2 cellular contexts compared by ENCODE assay signal in the genomic region with DNA sequence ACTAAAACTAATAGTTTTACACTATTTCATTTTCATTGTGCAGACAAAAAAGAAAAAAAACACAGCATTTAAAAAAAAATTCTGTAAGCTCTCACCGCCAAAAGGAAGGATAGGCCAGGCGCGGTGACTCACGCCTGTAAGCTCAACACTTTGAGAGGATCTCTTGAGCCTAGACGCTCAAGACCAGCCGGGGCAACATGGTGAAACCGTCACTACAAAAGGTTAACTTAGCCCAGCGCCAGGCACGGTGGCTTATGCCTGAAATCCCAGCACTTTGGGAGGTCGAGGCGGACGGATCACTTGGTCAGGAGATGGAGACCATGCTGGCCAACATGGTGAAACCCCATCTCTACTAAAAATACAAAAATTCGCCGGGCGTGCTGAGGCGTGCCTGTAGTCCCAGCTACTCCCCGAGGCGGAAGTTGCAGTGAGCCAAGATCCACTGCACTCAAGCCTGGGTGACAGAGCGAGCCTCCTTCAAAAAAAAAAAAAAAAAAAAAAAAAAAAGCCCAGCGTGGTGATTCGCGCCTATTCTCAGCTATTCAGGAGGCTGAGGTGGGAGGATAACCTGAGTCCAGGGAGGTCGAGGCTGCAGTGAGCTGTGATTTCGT.
TF ChIP-seq lines count a peak whose summit lies in the region.

No MANE protein-coding gene starts in this region.

TF ChIP-seq in endothelial cell of umbilical vein, 7 proteins besides CTCF, POLR2A, EP300 and RAD21 (continued from another document):
- no peak for TF ChIP-seq MYC (IDR thresholded peaks at IDR 0.05; ENCODE audit: low read depth, low read length)
- TF ChIP-seq EZH2 (IDR thresholded peaks at IDR 0.05; ENCODE audit: borderline replicate concordance, low read depth, low read length, severe bottlenecking): no peak
- no peak for TF ChIP-seq POLR2AphosphoS5 (IDR thresholded peaks at IDR 0.05; ENCODE audit: insufficient read depth, low read depth, low read length)

TF ChIP-seq in neural cell, 6 proteins besides CTCF, POLR2A, EP300 and RAD21 (continued from another document):
- TF ChIP-seq, protein P1, sequence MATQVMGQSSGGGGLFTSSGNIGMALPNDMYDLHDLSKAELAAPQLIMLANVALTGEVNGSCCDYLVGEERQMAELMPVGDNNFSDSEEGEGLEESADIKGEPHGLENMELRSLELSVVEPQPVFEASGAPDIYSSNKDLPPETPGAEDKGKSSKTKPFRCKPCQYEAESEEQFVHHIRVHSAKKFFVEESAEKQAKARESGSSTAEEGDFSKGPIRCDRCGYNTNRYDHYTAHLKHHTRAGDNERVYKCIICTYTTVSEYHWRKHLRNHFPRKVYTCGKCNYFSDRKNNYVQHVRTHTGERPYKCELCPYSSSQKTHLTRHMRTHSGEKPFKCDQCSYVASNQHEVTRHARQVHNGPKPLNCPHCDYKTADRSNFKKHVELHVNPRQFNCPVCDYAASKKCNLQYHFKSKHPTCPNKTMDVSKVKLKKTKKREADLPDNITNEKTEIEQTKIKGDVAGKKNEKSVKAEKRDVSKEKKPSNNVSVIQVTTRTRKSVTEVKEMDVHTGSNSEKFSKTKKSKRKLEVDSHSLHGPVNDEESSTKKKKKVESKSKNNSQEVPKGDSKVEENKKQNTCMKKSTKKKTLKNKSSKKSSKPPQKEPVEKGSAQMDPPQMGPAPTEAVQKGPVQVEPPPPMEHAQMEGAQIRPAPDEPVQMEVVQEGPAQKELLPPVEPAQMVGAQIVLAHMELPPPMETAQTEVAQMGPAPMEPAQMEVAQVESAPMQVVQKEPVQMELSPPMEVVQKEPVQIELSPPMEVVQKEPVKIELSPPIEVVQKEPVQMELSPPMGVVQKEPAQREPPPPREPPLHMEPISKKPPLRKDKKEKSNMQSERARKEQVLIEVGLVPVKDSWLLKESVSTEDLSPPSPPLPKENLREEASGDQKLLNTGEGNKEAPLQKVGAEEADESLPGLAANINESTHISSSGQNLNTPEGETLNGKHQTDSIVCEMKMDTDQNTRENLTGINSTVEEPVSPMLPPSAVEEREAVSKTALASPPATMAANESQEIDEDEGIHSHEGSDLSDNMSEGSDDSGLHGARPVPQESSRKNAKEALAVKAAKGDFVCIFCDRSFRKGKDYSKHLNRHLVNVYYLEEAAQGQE (IDR thresholded peaks at IDR 0.05; ENCODE audit: borderline replicate concordance): no peak
